Comparison of ENCODE assay signal across 1 cellular context in the genomic region with DNA sequence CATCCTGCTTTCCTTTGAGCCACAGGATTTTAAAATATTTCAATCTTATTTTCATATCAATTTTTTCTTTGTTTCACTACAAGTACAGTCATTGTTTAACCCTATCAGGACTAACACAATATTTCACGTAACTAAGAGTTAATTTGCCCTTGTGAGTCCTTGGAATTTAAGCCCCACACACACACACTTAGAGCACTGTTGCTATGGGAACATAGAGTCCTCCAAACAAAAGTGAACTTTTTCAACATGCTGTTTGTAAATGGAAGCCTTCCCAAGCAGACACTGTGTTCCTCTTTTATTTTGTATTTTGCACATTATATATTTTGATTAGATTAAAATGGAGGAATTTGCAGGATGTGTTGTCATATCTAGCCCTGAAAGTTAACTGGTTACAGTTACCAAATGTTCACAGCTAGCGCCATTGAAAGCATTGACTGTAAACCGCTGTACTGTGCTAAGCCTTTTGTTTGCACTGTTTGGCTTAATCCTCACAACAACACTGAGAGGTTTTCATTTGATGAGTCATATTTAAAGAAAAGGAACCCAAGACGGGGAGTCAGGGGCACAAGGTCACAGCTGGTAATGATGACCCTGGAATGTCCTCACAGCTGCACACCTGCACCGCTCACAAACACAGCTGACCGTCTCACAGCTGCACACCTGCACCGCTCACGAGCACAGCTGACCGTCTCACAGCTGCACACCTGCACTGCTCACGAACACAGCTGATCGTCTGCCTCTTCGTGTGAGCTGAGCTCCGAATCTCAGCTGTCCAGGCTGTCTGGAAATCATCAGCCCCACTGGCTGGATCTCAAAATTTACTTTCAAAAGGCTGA.
TF ChIP-seq lines count a peak whose summit lies in the region.

No MANE protein-coding gene starts in this region.

TF ChIP-seq in HepG2, 621 proteins besides CTCF, POLR2A, EP300 and RAD21 (continued from another document and continues in another):
- TF ChIP-seq FOXC1 (CRISPR knock-in tag; IDR thresholded peaks at IDR 0.05; ENCODE audit: borderline replicate concordance) = no peak
- TF ChIP-seq, protein P1, sequence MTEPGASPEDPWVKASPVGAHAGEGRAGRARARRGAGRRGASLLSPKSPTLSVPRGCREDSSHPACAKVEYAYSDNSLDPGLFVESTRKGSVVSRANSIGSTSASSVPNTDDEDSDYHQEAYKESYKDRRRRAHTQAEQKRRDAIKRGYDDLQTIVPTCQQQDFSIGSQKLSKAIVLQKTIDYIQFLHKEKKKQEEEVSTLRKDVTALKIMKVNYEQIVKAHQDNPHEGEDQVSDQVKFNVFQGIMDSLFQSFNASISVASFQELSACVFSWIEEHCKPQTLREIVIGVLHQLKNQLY (CRISPR knock-in tag; IDR thresholded peaks at IDR 0.05) = peak; percentile 18; the same call in 1 of the 2 replicates
- TF ChIP-seq, protein P2, sequence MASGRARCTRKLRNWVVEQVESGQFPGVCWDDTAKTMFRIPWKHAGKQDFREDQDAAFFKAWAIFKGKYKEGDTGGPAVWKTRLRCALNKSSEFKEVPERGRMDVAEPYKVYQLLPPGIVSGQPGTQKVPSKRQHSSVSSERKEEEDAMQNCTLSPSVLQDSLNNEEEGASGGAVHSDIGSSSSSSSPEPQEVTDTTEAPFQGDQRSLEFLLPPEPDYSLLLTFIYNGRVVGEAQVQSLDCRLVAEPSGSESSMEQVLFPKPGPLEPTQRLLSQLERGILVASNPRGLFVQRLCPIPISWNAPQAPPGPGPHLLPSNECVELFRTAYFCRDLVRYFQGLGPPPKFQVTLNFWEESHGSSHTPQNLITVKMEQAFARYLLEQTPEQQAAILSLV (CRISPR knock-in tag; IDR thresholded peaks at IDR 0.05; ENCODE audit: borderline replicate concordance) = no peak
- TF ChIP-seq TOPORS (CRISPR knock-in tag; IDR thresholded peaks at IDR 0.05) = no peak
- no peak for TF ChIP-seq ELF3 (CRISPR knock-in tag; IDR thresholded peaks at IDR 0.05)
- peak; percentile 88 for TF ChIP-seq SALL1 (CRISPR knock-in tag; IDR thresholded peaks at IDR 0.05)
- no peak for TF ChIP-seq ZNF569 (CRISPR knock-in tag; IDR thresholded peaks at IDR 0.05; ENCODE audit: borderline replicate concordance)
- TF ChIP-seq BRD4 (CRISPR knock-in tag; IDR thresholded peaks at IDR 0.05) = no peak
- TF ChIP-seq CEBPB (IDR thresholded peaks at IDR 0.05; ENCODE audit: borderline replicate concordance, low read depth, low read length) = no peak
- TF ChIP-seq STAG1 (CRISPR knock-in tag; IDR thresholded peaks at IDR 0.05) = no peak
- peak; percentile 43; the same call in 1 of the 2 replicates for TF ChIP-seq BCL6 (CRISPR knock-in tag; IDR thresholded peaks at IDR 0.05)
- TF ChIP-seq REPIN1 (CRISPR knock-in tag; IDR thresholded peaks at IDR 0.05; ENCODE audit: borderline replicate concordance, low read depth) = peak; percentile 36; the same call in 1 of the 2 replicates
- TF ChIP-seq, protein P3, sequence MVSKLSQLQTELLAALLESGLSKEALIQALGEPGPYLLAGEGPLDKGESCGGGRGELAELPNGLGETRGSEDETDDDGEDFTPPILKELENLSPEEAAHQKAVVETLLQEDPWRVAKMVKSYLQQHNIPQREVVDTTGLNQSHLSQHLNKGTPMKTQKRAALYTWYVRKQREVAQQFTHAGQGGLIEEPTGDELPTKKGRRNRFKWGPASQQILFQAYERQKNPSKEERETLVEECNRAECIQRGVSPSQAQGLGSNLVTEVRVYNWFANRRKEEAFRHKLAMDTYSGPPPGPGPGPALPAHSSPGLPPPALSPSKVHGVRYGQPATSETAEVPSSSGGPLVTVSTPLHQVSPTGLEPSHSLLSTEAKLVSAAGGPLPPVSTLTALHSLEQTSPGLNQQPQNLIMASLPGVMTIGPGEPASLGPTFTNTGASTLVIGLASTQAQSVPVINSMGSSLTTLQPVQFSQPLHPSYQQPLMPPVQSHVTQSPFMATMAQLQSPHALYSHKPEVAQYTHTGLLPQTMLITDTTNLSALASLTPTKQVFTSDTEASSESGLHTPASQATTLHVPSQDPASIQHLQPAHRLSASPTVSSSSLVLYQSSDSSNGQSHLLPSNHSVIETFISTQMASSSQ (IDR thresholded peaks at IDR 0.05; ENCODE audit: low read depth) = no peak
- TF ChIP-seq, protein P3 (CRISPR knock-in tag; IDR thresholded peaks at IDR 0.05; ENCODE audit: borderline replicate concordance) = 0 out of 2 replicates have a peak, but pooled peaks have one; percentile 29
- TF ChIP-seq TBP (CRISPR knock-in tag; IDR thresholded peaks at IDR 0.05) = no peak
- 0 out of 2 replicates have a peak, but pooled peaks have one; percentile 29 for TF ChIP-seq NFIC (IDR thresholded peaks at IDR 0.05; ENCODE audit: low read length)
- TF ChIP-seq, protein P4, sequence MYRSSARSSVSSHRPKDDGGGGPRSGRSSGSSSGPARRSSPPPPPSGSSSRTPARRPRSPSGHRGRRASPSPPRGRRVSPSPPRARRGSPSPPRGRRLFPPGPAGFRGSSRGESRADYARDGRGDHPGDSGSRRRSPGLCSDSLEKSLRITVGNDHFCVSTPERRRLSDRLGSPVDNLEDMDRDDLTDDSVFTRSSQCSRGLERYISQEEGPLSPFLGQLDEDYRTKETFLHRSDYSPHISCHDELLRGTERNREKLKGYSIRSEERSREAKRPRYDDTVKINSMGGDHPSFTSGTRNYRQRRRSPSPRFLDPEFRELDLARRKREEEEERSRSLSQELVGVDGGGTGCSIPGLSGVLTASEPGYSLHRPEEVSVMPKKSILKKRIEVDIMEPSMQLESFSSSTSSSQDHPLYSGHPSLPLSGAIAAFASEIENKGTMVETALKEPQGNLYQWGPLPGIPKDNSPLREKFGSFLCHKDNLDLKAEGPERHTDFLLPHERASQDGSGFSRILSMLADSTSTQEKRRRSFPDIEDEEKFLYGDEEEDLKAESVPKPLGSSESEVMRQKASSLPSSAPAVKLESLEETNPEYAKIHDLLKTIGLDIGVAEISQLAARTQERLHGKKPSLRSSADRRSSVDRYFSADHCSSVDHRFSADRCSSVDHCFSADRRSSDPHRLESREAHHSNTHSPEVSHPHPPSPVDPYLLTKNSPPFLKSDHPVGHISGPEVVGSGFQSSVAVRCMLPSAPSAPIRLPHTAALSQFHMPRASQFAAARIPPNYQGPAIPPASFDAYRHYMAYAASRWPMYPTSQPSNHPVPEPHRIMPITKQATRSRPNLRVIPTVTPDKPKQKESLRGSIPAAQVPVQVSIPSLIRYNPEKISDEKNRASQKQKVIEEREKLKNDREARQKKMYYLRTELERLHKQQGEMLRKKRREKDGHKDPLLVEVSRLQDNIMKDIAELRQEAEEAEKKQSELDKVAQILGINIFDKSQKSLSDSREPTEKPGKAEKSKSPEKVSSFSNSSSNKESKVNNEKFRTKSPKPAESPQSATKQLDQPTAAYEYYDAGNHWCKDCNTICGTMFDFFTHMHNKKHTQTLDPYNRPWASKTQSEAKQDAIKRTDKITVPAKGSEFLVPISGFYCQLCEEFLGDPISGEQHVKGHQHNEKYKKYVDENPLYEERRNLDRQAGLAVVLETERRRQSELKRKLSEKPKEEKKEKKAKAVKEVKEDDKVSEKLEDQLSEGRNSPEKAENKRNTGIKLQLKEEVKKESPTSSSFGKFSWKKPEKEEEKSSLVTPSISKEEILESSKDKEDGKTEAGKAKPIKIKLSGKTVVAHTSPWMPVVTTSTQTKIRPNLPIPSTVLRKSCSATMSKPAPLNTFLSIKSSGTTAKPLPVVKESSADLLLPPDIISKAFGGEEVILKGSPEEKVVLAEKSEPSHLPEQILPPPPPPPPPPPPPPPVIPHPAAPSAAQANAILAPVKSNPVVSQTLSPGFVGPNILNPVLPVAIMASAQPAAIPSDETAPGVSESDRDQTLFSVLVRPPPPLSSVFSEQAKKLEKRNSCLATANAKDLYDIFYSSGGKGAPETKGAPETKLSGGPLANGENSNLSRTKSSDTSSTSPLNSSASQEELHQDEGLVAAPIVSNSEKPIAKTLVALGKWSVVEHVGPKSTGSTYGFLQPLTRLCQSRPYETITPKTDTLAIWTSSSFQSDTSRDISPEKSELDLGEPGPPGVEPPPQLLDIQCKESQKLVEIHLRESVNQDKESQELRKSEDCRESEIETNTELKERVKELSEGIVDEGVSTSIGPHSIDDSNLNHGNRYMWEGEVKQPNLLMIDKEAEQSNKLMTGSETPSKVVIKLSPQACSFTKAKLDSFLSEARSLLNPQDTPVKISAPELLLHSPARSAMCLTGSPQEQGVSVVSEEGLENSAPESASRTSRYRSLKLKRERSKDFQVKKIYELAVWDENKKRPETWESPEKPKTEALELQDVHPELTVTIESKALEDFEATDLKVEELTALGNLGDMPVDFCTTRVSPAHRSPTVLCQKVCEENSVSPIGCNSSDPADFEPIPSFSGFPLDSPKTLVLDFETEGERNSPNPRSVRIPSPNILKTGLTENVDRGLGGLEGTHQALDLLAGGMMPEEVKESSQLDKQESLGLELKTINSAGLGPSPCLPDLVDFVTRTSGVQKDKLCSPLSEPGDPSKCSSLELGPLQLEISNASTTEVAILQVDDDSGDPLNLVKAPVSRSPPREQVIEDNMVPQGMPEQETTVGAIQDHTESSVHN (CRISPR knock-in tag; IDR thresholded peaks at IDR 0.05) = no peak
- no peak for TF ChIP-seq ZNF138 (CRISPR knock-in tag; IDR thresholded peaks at IDR 0.05; ENCODE audit: low read depth)
- TF ChIP-seq ZNF292 (CRISPR knock-in tag; IDR thresholded peaks at IDR 0.05; ENCODE audit: borderline replicate concordance, low read depth) = peak; percentile 70; the same call in 1 of the 2 replicates
- TF ChIP-seq NFRKB (IDR thresholded peaks at IDR 0.05) = no peak
- TF ChIP-seq ZNF282 (IDR thresholded peaks at IDR 0.05; ENCODE audit: partially characterized antibody) = no peak
- no peak for TF ChIP-seq ATRX (CRISPR knock-in tag; IDR thresholded peaks at IDR 0.05; ENCODE audit: borderline replicate concordance)
- TF ChIP-seq KDM2A (CRISPR knock-in tag; IDR thresholded peaks at IDR 0.05; ENCODE audit: borderline replicate concordance, low read depth) = peak; percentile 76
- TF ChIP-seq GZF1 (CRISPR knock-in tag; IDR thresholded peaks at IDR 0.05) = no peak
- no peak for TF ChIP-seq TCF12 (IDR thresholded peaks at IDR 0.05)
- peak; percentile 80; the same call in 1 of the 2 replicates for TF ChIP-seq TCF12 (CRISPR knock-in tag; IDR thresholded peaks at IDR 0.05)
- no peak for TF ChIP-seq ARID2 (CRISPR knock-in tag; IDR thresholded peaks at IDR 0.05; ENCODE audit: borderline replicate concordance)
- TF ChIP-seq ZNF777 (CRISPR knock-in tag; IDR thresholded peaks at IDR 0.05) = no peak
- TF ChIP-seq, protein P5, sequence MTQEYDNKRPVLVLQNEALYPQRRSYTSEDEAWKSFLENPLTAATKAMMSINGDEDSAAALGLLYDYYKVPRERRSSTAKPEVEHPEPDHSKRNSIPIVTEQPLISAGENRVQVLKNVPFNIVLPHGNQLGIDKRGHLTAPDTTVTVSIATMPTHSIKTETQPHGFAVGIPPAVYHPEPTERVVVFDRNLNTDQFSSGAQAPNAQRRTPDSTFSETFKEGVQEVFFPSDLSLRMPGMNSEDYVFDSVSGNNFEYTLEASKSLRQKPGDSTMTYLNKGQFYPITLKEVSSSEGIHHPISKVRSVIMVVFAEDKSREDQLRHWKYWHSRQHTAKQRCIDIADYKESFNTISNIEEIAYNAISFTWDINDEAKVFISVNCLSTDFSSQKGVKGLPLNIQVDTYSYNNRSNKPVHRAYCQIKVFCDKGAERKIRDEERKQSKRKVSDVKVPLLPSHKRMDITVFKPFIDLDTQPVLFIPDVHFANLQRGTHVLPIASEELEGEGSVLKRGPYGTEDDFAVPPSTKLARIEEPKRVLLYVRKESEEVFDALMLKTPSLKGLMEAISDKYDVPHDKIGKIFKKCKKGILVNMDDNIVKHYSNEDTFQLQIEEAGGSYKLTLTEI (CRISPR knock-in tag; conservative IDR thresholded peaks at IDR 0.05) = no peak
- TF ChIP-seq EZH2 (conservative IDR thresholded peaks at IDR 0.05; ENCODE audit: low read depth, low read length) = no peak
- no peak for TF ChIP-seq ISX (CRISPR knock-in tag; conservative IDR thresholded peaks at IDR 0.05)
- TF ChIP-seq, protein P6, sequence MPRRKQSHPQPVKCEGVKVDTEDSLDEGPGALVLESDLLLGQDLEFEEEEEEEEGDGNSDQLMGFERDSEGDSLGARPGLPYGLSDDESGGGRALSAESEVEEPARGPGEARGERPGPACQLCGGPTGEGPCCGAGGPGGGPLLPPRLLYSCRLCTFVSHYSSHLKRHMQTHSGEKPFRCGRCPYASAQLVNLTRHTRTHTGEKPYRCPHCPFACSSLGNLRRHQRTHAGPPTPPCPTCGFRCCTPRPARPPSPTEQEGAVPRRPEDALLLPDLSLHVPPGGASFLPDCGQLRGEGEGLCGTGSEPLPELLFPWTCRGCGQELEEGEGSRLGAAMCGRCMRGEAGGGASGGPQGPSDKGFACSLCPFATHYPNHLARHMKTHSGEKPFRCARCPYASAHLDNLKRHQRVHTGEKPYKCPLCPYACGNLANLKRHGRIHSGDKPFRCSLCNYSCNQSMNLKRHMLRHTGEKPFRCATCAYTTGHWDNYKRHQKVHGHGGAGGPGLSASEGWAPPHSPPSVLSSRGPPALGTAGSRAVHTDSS (CRISPR knock-in tag; conservative IDR thresholded peaks at IDR 0.05) = no peak
- TF ChIP-seq, protein P7, sequence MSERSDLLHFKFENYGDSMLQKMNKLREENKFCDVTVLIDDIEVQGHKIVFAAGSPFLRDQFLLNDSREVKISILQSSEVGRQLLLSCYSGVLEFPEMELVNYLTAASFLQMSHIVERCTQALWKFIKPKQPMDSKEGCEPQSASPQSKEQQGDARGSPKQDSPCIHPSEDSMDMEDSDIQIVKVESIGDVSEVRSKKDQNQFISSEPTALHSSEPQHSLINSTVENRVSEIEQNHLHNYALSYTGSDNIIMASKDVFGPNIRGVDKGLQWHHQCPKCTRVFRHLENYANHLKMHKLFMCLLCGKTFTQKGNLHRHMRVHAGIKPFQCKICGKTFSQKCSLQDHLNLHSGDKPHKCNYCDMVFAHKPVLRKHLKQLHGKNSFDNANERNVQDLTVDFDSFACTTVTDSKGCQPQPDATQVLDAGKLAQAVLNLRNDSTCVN (CRISPR knock-in tag; IDR thresholded peaks at IDR 0.05; ENCODE audit: borderline replicate concordance) = 0 out of 2 replicates have a peak, but pooled peaks have one; percentile 35
- no peak for TF ChIP-seq MEIS1 (CRISPR knock-in tag; IDR thresholded peaks at IDR 0.05; ENCODE audit: borderline replicate concordance)
- TF ChIP-seq ZNF124 (CRISPR knock-in tag; IDR thresholded peaks at IDR 0.05) = no peak
- TF ChIP-seq, protein P8, sequence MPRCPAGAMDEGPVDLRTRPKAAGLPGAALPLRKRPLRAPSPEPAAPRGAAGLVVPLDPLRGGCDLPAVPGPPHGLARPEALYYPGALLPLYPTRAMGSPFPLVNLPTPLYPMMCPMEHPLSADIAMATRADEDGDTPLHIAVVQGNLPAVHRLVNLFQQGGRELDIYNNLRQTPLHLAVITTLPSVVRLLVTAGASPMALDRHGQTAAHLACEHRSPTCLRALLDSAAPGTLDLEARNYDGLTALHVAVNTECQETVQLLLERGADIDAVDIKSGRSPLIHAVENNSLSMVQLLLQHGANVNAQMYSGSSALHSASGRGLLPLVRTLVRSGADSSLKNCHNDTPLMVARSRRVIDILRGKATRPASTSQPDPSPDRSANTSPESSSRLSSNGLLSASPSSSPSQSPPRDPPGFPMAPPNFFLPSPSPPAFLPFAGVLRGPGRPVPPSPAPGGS (CRISPR knock-in tag; IDR thresholded peaks at IDR 0.05) = no peak
- TF ChIP-seq CBX1 (IDR thresholded peaks at IDR 0.05; ENCODE audit: low read depth) = no peak
